7 cellular contexts compared by ENCODE assay signal in the genomic region with DNA sequence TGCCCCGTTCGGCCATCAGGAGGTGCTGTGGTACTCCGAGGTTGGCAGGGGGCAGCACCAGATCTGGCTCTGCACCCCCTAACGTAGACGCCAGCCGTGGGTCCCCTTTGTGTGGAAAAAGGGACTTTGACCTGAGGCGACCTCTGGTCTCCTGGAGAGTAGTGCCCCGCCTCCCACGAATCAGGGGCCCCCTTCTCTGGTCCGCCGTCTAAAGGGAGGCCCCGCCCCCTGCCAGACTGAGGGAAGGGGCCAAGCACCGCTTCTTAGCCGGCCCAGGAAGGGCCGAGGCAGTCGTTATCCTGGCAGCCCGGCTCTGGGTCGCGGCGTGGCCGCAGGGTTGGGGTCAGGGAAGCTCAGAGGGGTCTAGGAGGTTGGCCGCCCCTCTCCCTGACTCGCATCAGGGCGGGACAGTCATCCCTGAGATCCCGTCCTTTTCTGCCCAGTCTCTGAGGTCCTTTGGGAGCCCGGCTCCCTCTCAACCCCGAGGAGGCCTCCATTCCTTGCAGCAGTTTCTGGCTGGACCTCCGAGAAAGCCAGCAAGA. TPM values are rescaled to one million over a fixed set of nuclear protein-coding genes. Genes with fewer than 3 reads are reported as not detected.
DNase-seq lines count a peak whose midpoint lies in the region; ATAC-seq and TF ChIP-seq lines count a peak whose summit lies in the region.

No MANE protein-coding gene starts in this region.

- peak overlapping the region in 8 of 9 donors; percentile 40 to 96 (median 92) for H3K27ac Mint-ChIP-seq in naive thymus-derived CD4-positive, alpha-beta T cell

- in situ Hi-C loops in ACHN (cut with HindIII; ENCODE audit: low pct_ligation_motif_present, low pct_unique_long_range_greater_than_20kb, low sequenced_read_pairs): no loop called here

- CTCF ChIA-PET in naive thymus-derived CD4-positive, alpha-beta T cell (lab: Charles Lee): interaction anchor here (0.7 to 1.2 kb wide), 3 partner anchors 17 to 43 kb away, joined by 3 to 4 read pairs (median 3); a partner anchor contains a TSS

- POLR2A ChIA-PET in naive thymus-derived CD4-positive, alpha-beta T cell (lab: Charles Lee): interaction anchor here (1.3 to 34.0 kb wide), 4 partner anchors 15 to 34 kb away, joined by 5 to 656 read pairs (median 20); a partner anchor contains a TSS

- ATAC-seq in GM18511 (IDR thresholded peaks at IDR 0.05; ENCODE audit: unreplicated experiment) (peak; percentile 7), HG02642 (IDR thresholded peaks at IDR 0.05; ENCODE audit: poor library complexity, unreplicated experiment) (no peak)
- ATAC-seq in naive thymus-derived CD4-positive, alpha-beta T cell: no peak

- no peaks in the 10 kb centered on the region for H3K9me3 ChIP-seq in naive thymus-derived CD4-positive, alpha-beta T cell (ENCODE audit: control insufficient read depth in 2 of 3, low read length in 3 of 3)

- peaks cover 11 to 23% of the 10 kb centered on the region in 2 donors for H3K4me1 ChIP-seq in naive thymus-derived CD4-positive, alpha-beta T cell (ENCODE audit: control insufficient read depth in 2 of 2, insufficient read depth in 2 of 2, low read length in 2 of 2)

- no peak for DNase-seq in dorsolateral prefrontal cortex
- no peak for DNase-seq in naive thymus-derived CD4-positive, alpha-beta T cell
- no peak for DNase-seq in ACHN
- no peak for DNase-seq in activated CD8-positive, alpha-beta memory T cell treated with anti-CD3 and anti-CD28 coated beads, Interleukin-2, amount 50 U/mL, for 48 hours

- peak overlapping the region; percentile 74 to 90 (median 82) for H3K4me3 Mint-ChIP-seq in naive thymus-derived CD4-positive, alpha-beta T cell

- TF ChIP-seq CTCF in LNCAP (IDR thresholded peaks at IDR 0.05): peak; percentile 63
- TF ChIP-seq CTCF in dorsolateral prefrontal cortex (IDR thresholded peaks at IDR 0.05 in 54 of 56, conservative IDR thresholded peaks at IDR 0.05 in 2 of 56; ENCODE audit: low read depth in 1 of 56, partially characterized antibody in 56 of 56): peak in 45 of 56 donors; percentile 6 to 61 (median 41)

- H3K9me3 Mint-ChIP-seq in naive thymus-derived CD4-positive, alpha-beta T cell: no peaks in the 10 kb centered on the region

- intact Hi-C loops in dorsolateral prefrontal cortex (cut with DNase I): loop anchor here in 1 of 2 donors (2.0 kb wide), 1 partner anchor 23 kb away; a partner anchor contains a TSS
- intact Hi-C loops in naive thymus-derived CD4-positive, alpha-beta T cell (cut with micrococcal nuclease): loop anchor here (1.0 to 2.0 kb wide), 10 partner anchors 15 to 649 kb away; a partner anchor contains a TSS

- H3K27me3 Mint-ChIP-seq in naive thymus-derived CD4-positive, alpha-beta T cell: no peaks in the 10 kb centered on the region

- peaks cover 0 to 14% (median 0%) of the 10 kb centered on the region in 3 experiments for H3K36me3 ChIP-seq in naive thymus-derived CD4-positive, alpha-beta T cell (ENCODE audit: control insufficient read depth in 2 of 3, insufficient read depth in 3 of 3, low read length in 3 of 3)

- peaks cover 17 to 45% (median 35%) of the 10 kb centered on the region in 7 donors for H3K4me1 Mint-ChIP-seq in naive thymus-derived CD4-positive, alpha-beta T cell

- peak overlapping the region; percentile 61 to 98 (median 84) for H3K4me3 ChIP-seq in dorsolateral prefrontal cortex
- H3K4me3 ChIP-seq in naive thymus-derived CD4-positive, alpha-beta T cell (ENCODE audit: low read length): peak overlapping the region; percentile 97

- H3K36me3 Mint-ChIP-seq in naive thymus-derived CD4-positive, alpha-beta T cell: peaks cover 0 to 4% (median 0%) of the 10 kb centered on the region in 5 donors

- no peaks in the 10 kb centered on the region for H3K27me3 ChIP-seq in dorsolateral prefrontal cortex
- no peaks in the 10 kb centered on the region for H3K27me3 ChIP-seq in naive thymus-derived CD4-positive, alpha-beta T cell (ENCODE audit: control insufficient read depth in 2 of 2, insufficient read depth in 2 of 2, low read length in 2 of 2)

- peak overlapping the region; percentile 18 to 100 (median 97) for H3K27ac ChIP-seq in dorsolateral prefrontal cortex
- peak overlapping the region; percentile 95 for H3K27ac ChIP-seq in naive thymus-derived CD4-positive, alpha-beta T cell (ENCODE audit: low read depth, low read length)

RNA-seq across cellular contexts. Expression of a gene that starts 0.6 kb away (rescaled TPM):
- 10 to 100 TPM in 113 of 120 experiments, 1 to 10 TPM in 7; 8.2 to 50.6 (median 18.6) TPM for total RNA-seq in dorsolateral prefrontal cortex
- 1 to 10 TPM; 1.5 to 5.3 (median 3.2) TPM for total RNA-seq in naive thymus-derived CD4-positive, alpha-beta T cell
- polyA plus RNA-seq in naive thymus-derived CD4-positive, alpha-beta T cell: 1 to 10 TPM; 2.8 to 4.6 TPM

RNA-seq across cellular contexts. Expression of a gene that starts 6.1 kb away (rescaled TPM):
- total RNA-seq in dorsolateral prefrontal cortex: 10 to 100 TPM; 29.2 to 71.0 (median 52.4) TPM
- 10 to 100 TPM; 16.8 to 25.0 (median 20.5) TPM for total RNA-seq in naive thymus-derived CD4-positive, alpha-beta T cell
- polyA plus RNA-seq in naive thymus-derived CD4-positive, alpha-beta T cell: 10 to 100 TPM; 38.0 to 45.5 TPM

RNA-seq across cellular contexts. Expression of a gene that starts 18.5 kb away (rescaled TPM):
- total RNA-seq in dorsolateral prefrontal cortex: 1 to 10 TPM; 1.1 to 8.1 (median 3.0) TPM
- under 1 TPM in 4 of 5 experiments, not detected in 1; 0.22 to 0.51 (median 0.28) TPM for total RNA-seq in naive thymus-derived CD4-positive, alpha-beta T cell
- polyA plus RNA-seq in naive thymus-derived CD4-positive, alpha-beta T cell: under 1 TPM; 0.12 to 0.41 TPM

RNA-seq across cellular contexts. Expression of a gene that starts 18.7 kb away (rescaled TPM):
- total RNA-seq in dorsolateral prefrontal cortex: 10 to 100 TPM; 10.1 to 23.5 (median 15.5) TPM
- total RNA-seq in naive thymus-derived CD4-positive, alpha-beta T cell: 100 to 1,000 TPM in 1 of 5 experiments, 10 to 100 TPM in 4; 39.4 to 105 (median 69.6) TPM
- 10 to 100 TPM; 32.7 to 47.9 TPM for polyA plus RNA-seq in naive thymus-derived CD4-positive, alpha-beta T cell

RNA-seq across cellular contexts. Expression of a gene that starts 22.7 kb away (rescaled TPM):
- 10 to 100 TPM in 25 of 120 experiments, 1 to 10 TPM in 95; 3.0 to 14.8 (median 8.4) TPM for total RNA-seq in dorsolateral prefrontal cortex
- total RNA-seq in naive thymus-derived CD4-positive, alpha-beta T cell: 10 to 100 TPM in 1 of 5 experiments, 1 to 10 TPM in 4; 3.4 to 10.7 (median 4.2) TPM
- 1 to 10 TPM; 2.3 to 3.3 TPM for polyA plus RNA-seq in naive thymus-derived CD4-positive, alpha-beta T cell
